ENCODE assay signal across 8 cellular contexts in genomic region chr17:19992803-19993713, GRCh38. TPM values are rescaled to one million over a fixed set of nuclear protein-coding genes. Genes with fewer than 3 reads are reported as not detected.
DNase-seq lines count a peak whose midpoint lies in the region; ATAC-seq and TF ChIP-seq lines count a peak whose summit lies in the region.

No MANE protein-coding gene starts in this region.

- no peaks in the 10 kb centered on the region for H3K9me3 Mint-ChIP-seq in activated naive CD8-positive, alpha-beta T cell (ENCODE audit: low read depth)

- H3K4me1 Mint-ChIP-seq in activated naive CD8-positive, alpha-beta T cell (ENCODE audit: low read depth): peaks cover 5% of the 10 kb centered on the region

- H3K27me3 ChIP-seq in SU-DHL-6 (ENCODE audit: low read length) (no peaks in the 10 kb centered on the region), uterus (no peaks in the 10 kb centered on the region)

- intact Hi-C loops in Right ventricle myocardium inferior (cut with DNase I): loop anchor here (2.0 to 10.0 kb wide), 4 partner anchors 104 to 319 kb away; no protein-coding TSS in a partner anchor
- intact Hi-C loops in posterior vena cava (cut with DNase I): loop anchor here (2.0 to 5.0 kb wide), 2 partner anchors 119 to 128 kb away; no protein-coding TSS in a partner anchor
- intact Hi-C loops in uterus (cut with DNase I; ENCODE audit: low total_unique reads): loop anchor here (5.0 kb wide), 1 partner anchor 124 kb away; no protein-coding TSS in a partner anchor

- H3K27ac ChIP-seq in SU-DHL-6 (ENCODE audit: low read depth, low read length): no peak overlapping the region
- H3K27ac ChIP-seq in uterus: no peak overlapping the region

- no peaks in the 10 kb centered on the region for H3K9me2 ChIP-seq in SU-DHL-6 (replicated peaks; ENCODE audit: insufficient read depth, low read length)

- peak; percentile 35 for DNase-seq in GF-D8 (lab: John Stamatoyannopoulos, UW)
- peak; percentile 96 for DNase-seq in NCI-H1436 (lab: John Stamatoyannopoulos, UW)
- DNase-seq in Right ventricle myocardium inferior (ENCODE audit: missing footprints): peak; percentile 94
- peak; percentile 95 for DNase-seq in posterior vena cava (ENCODE audit: low spot score)
- DNase-seq in uterus: peak; percentile 85 to 89

- H3K27me3 Mint-ChIP-seq in activated naive CD8-positive, alpha-beta T cell: peaks cover 3% of the 10 kb centered on the region

- peak; percentile 59 for TF ChIP-seq CTCF in SU-DHL-6 (IDR thresholded peaks at IDR 0.05; ENCODE audit: insufficient read depth, low read length, poor library complexity, severe bottlenecking)
- TF ChIP-seq CTCF in uterus (IDR thresholded peaks at IDR 0.05): peak; percentile 73 to 91 (median 84)

- no peaks in the 10 kb centered on the region for H3K79me2 ChIP-seq in SU-DHL-6 (ENCODE audit: insufficient read depth, low read length)

- no peak overlapping the region for H3K9ac ChIP-seq in SU-DHL-6 (ENCODE audit: low read length)

- TF ChIP-seq POLR2A in uterus (IDR thresholded peaks at IDR 0.05): no peak

- H3K4me3 Mint-ChIP-seq in activated naive CD8-positive, alpha-beta T cell: peak overlapping the region; percentile 44

- H3K4me2 ChIP-seq in SU-DHL-6 (ENCODE audit: low read depth, low read length, poor library complexity, severe bottlenecking): no peak overlapping the region

- no peaks in the 10 kb centered on the region for H3K36me3 ChIP-seq in SU-DHL-6 (ENCODE audit: low read length)
- H3K36me3 ChIP-seq in uterus: no peaks in the 10 kb centered on the region

- no peaks in the 10 kb centered on the region for H3K4me1 ChIP-seq in uterus

- H2AFZ ChIP-seq in SU-DHL-6 (ENCODE audit: low read depth, low read length, severe bottlenecking): no peak overlapping the region

- no peak overlapping the region for H3K27ac Mint-ChIP-seq in activated naive CD8-positive, alpha-beta T cell

- H3F3A ChIP-seq in SU-DHL-6 (ENCODE audit: insufficient read depth): no peaks in the 10 kb centered on the region

- H3K9me3 ChIP-seq in SU-DHL-6 (ENCODE audit: insufficient read depth, low read length) (no peaks in the 10 kb centered on the region), uterus (no peaks in the 10 kb centered on the region)

- H4K20me1 ChIP-seq in SU-DHL-6 (ENCODE audit: low read depth, low read length): no peaks in the 10 kb centered on the region

- H3K4me3 ChIP-seq in SU-DHL-6 (ENCODE audit: insufficient read depth, low read length, poor library complexity, severe bottlenecking) (no peak overlapping the region), uterus (no peak overlapping the region)

- ATAC-seq in HG02759 (IDR thresholded peaks at IDR 0.05; ENCODE audit: unreplicated experiment) (peak; percentile 89), Right ventricle myocardium inferior (peak; percentile 98)

- no peaks in the 10 kb centered on the region for H3K36me3 Mint-ChIP-seq in activated naive CD8-positive, alpha-beta T cell

RNA-seq across cellular contexts. Expression of gene AKAP10, which starts 15.4 kb away (rescaled TPM):
- total RNA-seq in Right ventricle myocardium inferior: 16.4 TPM
- 10 to 100 TPM; 35.5 to 37.0 TPM for total RNA-seq in posterior vena cava
- 10 to 100 TPM; 17.7 to 56.9 (median 33.2) TPM for total RNA-seq in uterus

RNA-seq across cellular contexts. Expression of gene SPECC1, which starts 16.1 kb away (rescaled TPM):
- total RNA-seq in Right ventricle myocardium inferior (10.5 TPM), posterior vena cava (10 to 100 TPM; 44.7 to 59.1 TPM), uterus (10 to 100 TPM; 22.6 to 63.0 (median 44.0) TPM)

Comparison
In these comparisons a context has a peak if more than half of its experiments do, and no peak if none do; other contexts are left out.
1. DNase-seq: peak in every context shown above with its lines; median percentile 96 in NCI-H1436; 95 in posterior vena cava; 94 in Right ventricle myocardium inferior; 87 in uterus; 35 in GF-D8.